In the genomic region with DNA sequence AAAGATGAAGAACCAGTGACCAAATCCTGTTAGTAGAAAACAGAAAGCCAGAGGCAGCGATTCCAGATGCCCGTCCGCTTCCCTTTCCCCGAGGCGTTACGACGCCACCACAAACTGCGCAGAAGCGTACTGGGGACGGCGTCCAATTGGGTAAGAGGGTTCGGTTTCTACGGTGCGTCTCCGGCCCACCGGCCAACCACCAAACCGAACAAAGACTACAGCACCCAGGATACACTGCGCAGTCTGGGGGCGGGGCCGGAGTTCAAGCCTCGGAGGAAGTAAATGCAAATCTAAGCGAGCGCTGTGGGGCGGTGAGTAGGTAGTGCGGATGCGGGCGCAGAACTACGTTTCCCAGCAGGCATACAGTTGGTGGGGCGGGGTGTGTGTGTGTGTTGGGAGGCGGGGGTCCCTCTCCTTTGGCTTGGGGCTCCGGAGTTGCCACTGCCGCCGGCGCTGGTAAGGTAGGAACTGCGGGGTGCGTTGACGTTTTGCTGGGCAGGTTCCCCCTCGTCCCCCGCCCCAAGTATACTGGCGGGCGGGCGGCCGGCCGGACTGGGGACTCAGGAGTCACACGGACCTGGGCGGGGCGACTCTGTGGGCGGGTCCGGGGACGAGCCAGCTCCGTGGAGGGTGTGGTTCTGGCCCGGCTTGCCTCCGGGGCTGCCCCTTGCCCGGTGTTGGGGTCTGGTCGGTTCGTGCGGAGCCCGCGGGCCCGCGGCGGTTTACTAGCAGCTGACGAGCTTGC, we compare ENCODE assay signal across 8 cellular contexts. TPM values are rescaled to one million over a fixed set of nuclear protein-coding genes. Genes with fewer than 3 reads are reported as not detected.
DNase-seq lines count a peak whose midpoint lies in the region; ATAC-seq and TF ChIP-seq lines count a peak whose summit lies in the region.

Gene SWT1, plus strand, starts transcription at position 314 of the 745 bp plus-strand sequence. CDS start 3,675 bp downstream, outside the sequence.
Gene TRMT1L, minus strand, starts transcription at position 100 of the 745 bp plus-strand sequence. CDS start 241 bp downstream, outside the sequence.

- peak; percentile 99 for DNase-seq in NCI-H1694 treated with DMSO at 0.1 percent for 48 hours (lab: John Stamatoyannopoulos, UW)
- peak; percentile 93 to 99 (median 97) for DNase-seq in T-helper 2 cell
- peak; percentile 99 to 100 for DNase-seq in ascending aorta (ENCODE audit: low spot score in 2 of 2)
- peak; percentile 99 to 100 (median 100) for DNase-seq in right cardiac atrium
- DNase-seq in pulmonary artery endothelial cell (ENCODE audit: low read depth, low spot score), result peak; percentile 98
- DNase-seq in uterus, result peak; percentile 99 to 100

- H3K27me3 ChIP-seq in ascending aorta, result no peaks in the 10 kb centered on the region
- H3K27me3 ChIP-seq in right cardiac atrium (ENCODE audit: control insufficient read depth, insufficient read depth), result no peaks in the 10 kb centered on the region
- H3K27me3 ChIP-seq in uterus, result no peaks in the 10 kb centered on the region

- H3K9me3 ChIP-seq in ascending aorta (no peaks in the 10 kb centered on the region), right cardiac atrium (ENCODE audit: control insufficient read depth, low read length) (no peaks in the 10 kb centered on the region), uterus (no peaks in the 10 kb centered on the region)

- peaks cover 0 to 2% of the 10 kb centered on the region in 2 donors for H3K36me3 ChIP-seq in ascending aorta
- no peaks in the 10 kb centered on the region for H3K36me3 ChIP-seq in uterus

- H3K4me3 ChIP-seq in ascending aorta (peak within 1 kb of the TSS; percentile 81 to 87), right cardiac atrium (ENCODE audit: low read length) (peak within 1 kb of the TSS; percentile 98), uterus (peak within 1 kb of the TSS; percentile 97 to 99)

- H3K4me1 ChIP-seq in ascending aorta, result peaks cover 4 to 13% of the 10 kb centered on the region in 2 donors
- peaks cover 5% of the 10 kb centered on the region for H3K4me1 ChIP-seq in right cardiac atrium (ENCODE audit: control insufficient read depth, insufficient read depth, low read length)
- H3K4me1 ChIP-seq in uterus, result peaks cover 0 to 7% of the 10 kb centered on the region in 2 donors

- peak; percentile 88 for TF ChIP-seq POLR2A in GM15510 (IDR thresholded peaks at IDR 0.05; ENCODE audit: borderline replicate concordance, extremely low read depth, insufficient read length)
- TF ChIP-seq POLR2A in uterus (IDR thresholded peaks at IDR 0.05), result peak; percentile 99

- TF ChIP-seq CTCF in ascending aorta (IDR thresholded peaks at IDR 0.05), result no peak
- TF ChIP-seq CTCF in uterus (IDR thresholded peaks at IDR 0.05), result peak in 1 of 4 experiments; percentile 16

- under 1% methylated on average over 63 of the region's 63 CpGs for WGBS in right cardiac atrium

- peak; percentile 88 for ATAC-seq in HG02885 (IDR thresholded peaks at IDR 0.05; ENCODE audit: poor library complexity, unreplicated experiment)
- peak; percentile 98 for ATAC-seq in right cardiac atrium

- H3K27ac ChIP-seq in ascending aorta (peak within 1 kb of the TSS; percentile 94 to 98), right cardiac atrium (ENCODE audit: low read length) (peak within 1 kb of the TSS; percentile 99), uterus (peak within 1 kb of the TSS; percentile 99)

- intact Hi-C loops in ascending aorta (cut with DNase I), result loop anchor here (1.0 to 10.0 kb wide), 6 partner anchors 112 to 1218 kb away; partner anchors contain the start of genes C1orf21, EDEM3, IVNS1ABP and ODR4
- intact Hi-C loops in right cardiac atrium (cut with DNase I), result loop anchor here in 1 of 4 donors (5.0 kb wide), 1 partner anchor 160 kb away; the partner anchor contains the start of gene IVNS1ABP
- intact Hi-C loops in uterus (cut with DNase I; ENCODE audit: low total_unique reads), result no loop called here

RNA-seq across cellular contexts. Expression of gene SWT1, which starts in this region (rescaled TPM):
- total RNA-seq in ascending aorta, result 0.43 TPM
- total RNA-seq in right cardiac atrium, result 1 to 10 TPM; 5.3 to 7.7 (median 6.6) TPM
- 1.9 TPM for polyA plus RNA-seq in right cardiac atrium
- total RNA-seq in pulmonary artery endothelial cell, result 3.2 and 4.9 TPM in 2 replicates
- total RNA-seq in uterus, result 10 to 100 TPM in 3 of 4 donors, 1 to 10 TPM in 1; 9.2 to 29.4 (median 17.5) TPM

RNA-seq across cellular contexts. Expression of gene TRMT1L, which starts in this region (rescaled TPM):
- total RNA-seq in ascending aorta, result 0.96 TPM
- total RNA-seq in right cardiac atrium, result 10 to 100 TPM; 14.5 to 31.1 (median 20.8) TPM
- 12.2 TPM for polyA plus RNA-seq in right cardiac atrium
- total RNA-seq in pulmonary artery endothelial cell, result 15.0 and 38.3 TPM in 2 replicates
- 10 to 100 TPM; 10.2 to 24.1 (median 20.9) TPM for total RNA-seq in uterus

Comparison
In these comparisons a context has a peak if more than half of its experiments do, and no peak if none do; other contexts are left out.
1. Peak in every context shown above with its lines: DNase-seq, ATAC-seq, H3K4me3 ChIP-seq and H3K27ac ChIP-seq.
2. Peak in DNase-seq, H3K4me3 ChIP-seq and H3K27ac ChIP-seq in ascending aorta; RNA of the genes that start here not detected or under 1 TPM.